ENCODE assay signal across 11 cellular contexts in the genomic region with DNA sequence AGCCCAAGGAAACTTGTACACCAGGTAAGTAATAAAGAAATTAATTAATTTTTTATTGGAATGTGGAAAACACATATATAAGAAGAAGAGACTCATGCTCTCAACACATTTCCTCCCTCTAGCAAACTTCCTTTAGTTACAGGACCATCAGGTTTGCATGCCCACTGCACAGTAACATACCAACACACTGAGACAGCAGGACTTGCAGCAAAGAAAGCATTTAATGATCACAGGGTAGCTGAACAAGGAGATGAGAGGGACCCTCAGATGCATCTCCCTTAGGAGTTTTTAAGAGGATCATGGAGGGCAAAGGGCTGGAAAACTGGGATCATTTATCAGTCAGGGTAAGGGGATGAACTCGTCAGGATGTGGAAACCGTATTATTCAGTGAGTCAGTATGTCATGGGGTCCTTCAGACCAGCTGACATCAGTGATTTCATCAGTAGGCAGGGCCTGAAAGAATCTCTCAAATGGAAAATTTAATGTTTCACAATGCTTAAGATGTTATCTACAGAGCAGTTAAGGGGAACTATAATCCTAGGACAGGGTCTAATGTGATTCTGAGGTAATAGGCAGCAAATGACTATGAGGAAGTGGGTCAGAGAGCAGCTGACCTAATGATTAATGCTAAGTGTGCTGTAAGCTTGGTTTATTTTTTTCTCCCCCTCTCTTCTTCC.
DNase-seq lines count a peak whose midpoint lies in the region; ATAC-seq, FAIRE-seq and TF ChIP-seq lines count a peak whose summit lies in the region.
"Had no signal": no experiment of that assay in that cellular context is flagged by ENCODE, and none has a peak within 500 bp of the region (broad histone marks: within the 10 kb centered on the region; RNA-seq: fewer than 3 reads in every experiment).

No MANE protein-coding gene starts in this region.

- no peak overlapping the region for H3K27ac Mint-ChIP-seq in activated CD4-positive, alpha-beta memory T cell treated with anti-CD3 and anti-CD28 coated beads for 36 hours
- peak overlapping the region in 1 of 8 donors; percentile 62 for H3K27ac Mint-ChIP-seq in CD8-positive, alpha-beta memory T cell

- H3K4me3 Mint-ChIP-seq in activated CD4-positive, alpha-beta memory T cell treated with anti-CD3 and anti-CD28 coated beads for 36 hours = no peak overlapping the region
- H3K4me3 Mint-ChIP-seq in CD8-positive, alpha-beta memory T cell = no peak overlapping the region

- DNase-seq in SIG-M5 treated with dmso at 0.1 percent for 504 hours (lab: John Stamatoyannopoulos, UW; ENCODE audit: unreplicated experiment) = peak; percentile 26
- DNase-seq in SIG-M5 (lab: John Stamatoyannopoulos, UW) = no peak
- DNase-seq in SJCRH30 = peak; percentile 4 to 6
- peak; percentile 93 for DNase-seq in fibroblast of the aortic adventitia (ENCODE audit: low read depth)
- DNase-seq in urothelium cell line (ENCODE audit: low spot score) = peak; percentile 18
- no peak for DNase-seq in activated CD4-positive, alpha-beta memory T cell treated with anti-CD3 and anti-CD28 coated beads for 36 hours
- no peak for DNase-seq in CD8-positive, alpha-beta memory T cell
- DNase-seq: 8988T, kidney, NCI-H2081 treated with DMSO at 0.1 percent for 48 hours had no signal

- H3K27me3 ChIP-seq in SJCRH30 = no peaks in the 10 kb centered on the region
- H3K27me3 ChIP-seq in CD8-positive, alpha-beta memory T cell (ENCODE audit: insufficient read depth, low read length, poor library complexity, severe bottlenecking) = no peaks in the 10 kb centered on the region

- H3K9me3 Mint-ChIP-seq in activated CD4-positive, alpha-beta memory T cell treated with anti-CD3 and anti-CD28 coated beads for 36 hours = peaks cover 4% of the 10 kb centered on the region
- H3K9me3 Mint-ChIP-seq in CD8-positive, alpha-beta memory T cell = peaks cover 0 to 2% (median 0%) of the 10 kb centered on the region in 5 donors

- no peak for TF ChIP-seq CTCF in fibroblast of the aortic adventitia (IDR thresholded peaks at IDR 0.05; ENCODE audit: insufficient read depth, low read length)

- no peaks in the 10 kb centered on the region for H3K36me3 ChIP-seq in SJCRH30
- H3K36me3 ChIP-seq in CD8-positive, alpha-beta memory T cell (ENCODE audit: insufficient read depth, low read length) = no peaks in the 10 kb centered on the region

- H3K4me1 Mint-ChIP-seq in activated CD4-positive, alpha-beta memory T cell treated with anti-CD3 and anti-CD28 coated beads for 36 hours (ENCODE audit: low read depth) = no peaks in the 10 kb centered on the region
- H3K4me1 Mint-ChIP-seq in CD8-positive, alpha-beta memory T cell = no peaks in the 10 kb centered on the region

- peaks cover 5% of the 10 kb centered on the region for H3K9me3 ChIP-seq in SJCRH30 (replicated peaks)
- H3K9me3 ChIP-seq in CD8-positive, alpha-beta memory T cell (ENCODE audit: low read length) = no peaks in the 10 kb centered on the region

- POLR2A ChIA-PET in activated CD4-positive, alpha-beta memory T cell treated with anti-CD3 and anti-CD28 coated beads for 36 hours (lab: Charles Lee) = no interaction called here
- POLR2A ChIA-PET in CD8-positive, alpha-beta memory T cell (lab: Charles Lee) = no interaction called here

- no peaks in the 10 kb centered on the region for H3K27me3 Mint-ChIP-seq in activated CD4-positive, alpha-beta memory T cell treated with anti-CD3 and anti-CD28 coated beads for 36 hours
- H3K27me3 Mint-ChIP-seq in CD8-positive, alpha-beta memory T cell = no peaks in the 10 kb centered on the region

- H3K36me3 Mint-ChIP-seq in activated CD4-positive, alpha-beta memory T cell treated with anti-CD3 and anti-CD28 coated beads for 36 hours = no peaks in the 10 kb centered on the region
- H3K36me3 Mint-ChIP-seq in CD8-positive, alpha-beta memory T cell = no peaks in the 10 kb centered on the region

- H3K27ac ChIP-seq in SJCRH30 = no peak overlapping the region
- H3K27ac ChIP-seq in CD8-positive, alpha-beta memory T cell (ENCODE audit: low read depth, low read length) = no peak overlapping the region

- intact Hi-C loops in activated CD4-positive, alpha-beta memory T cell treated with anti-CD3 and anti-CD28 coated beads for 36 hours (cut with micrococcal nuclease) = no loop called here

- no peak for ATAC-seq in HG02623 (IDR thresholded peaks at IDR 0.05; ENCODE audit: unreplicated experiment)

- no peak for FAIRE-seq in urothelium cell line (lab: Jason Lieb, UNC)
- FAIRE-seq: kidney had no signal

- H3K4me1 ChIP-seq in SJCRH30 = peaks cover 4% of the 10 kb centered on the region; the same call in 1 of the 2 replicates
- no peaks in the 10 kb centered on the region for H3K4me1 ChIP-seq in CD8-positive, alpha-beta memory T cell (ENCODE audit: insufficient read depth, low read length)

- CTCF ChIA-PET in activated CD4-positive, alpha-beta memory T cell treated with anti-CD3 and anti-CD28 coated beads for 36 hours (lab: Charles Lee) = no interaction called here
- CTCF ChIA-PET in CD8-positive, alpha-beta memory T cell (lab: Charles Lee) = no interaction called here

- H3K4me3 ChIP-seq in SJCRH30 = no peak overlapping the region
- no peak overlapping the region for H3K4me3 ChIP-seq in fibroblast of the aortic adventitia (ENCODE audit: low read depth, low read length)
- no peak overlapping the region for H3K4me3 ChIP-seq in CD8-positive, alpha-beta memory T cell (ENCODE audit: low read length)

Comparison
In these comparisons a context has a peak if more than half of its experiments do, and no peak if none do; other contexts are left out.
1. DNase-seq: peak in SIG-M5 treated with dmso at 0.1 percent for 504 hours (single experiment), SJCRH30 (2 of 2), fibroblast of the aortic adventitia (single experiment) and urothelium cell line (single experiment); none in SIG-M5 (single experiment), activated CD4-positive, alpha-beta memory T cell treated with anti-CD3 and anti-CD28 coated beads for 36 hours (single experiment) and CD8-positive, alpha-beta memory T cell (0 of 5).